ENCODE assay signal across 29 cellular contexts in the genomic region with DNA sequence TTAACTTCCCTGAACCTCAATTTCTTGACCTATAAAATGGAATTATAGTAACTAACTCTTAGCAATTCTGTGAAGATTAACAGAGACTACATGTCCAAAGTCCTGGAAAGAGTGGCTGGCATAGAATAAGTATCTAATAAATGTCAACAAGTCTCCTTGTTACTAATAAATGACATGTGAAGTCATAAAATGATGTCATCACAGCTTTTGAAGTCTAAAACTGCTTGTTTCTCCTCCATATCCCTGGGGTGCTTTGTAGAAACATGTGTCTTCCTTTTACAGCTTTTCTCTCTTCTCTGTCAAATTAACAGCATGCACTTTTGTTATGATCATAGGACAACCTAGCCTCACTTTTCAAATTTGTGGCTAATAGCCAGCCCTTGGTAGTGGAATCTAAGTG.
"Had no signal": no experiment of that assay in that cellular context is flagged by ENCODE, and none has a peak within 500 bp of the region (broad histone marks: within the 10 kb centered on the region; RNA-seq: fewer than 3 reads in every experiment).

No MANE protein-coding gene starts in this region.

- H3K27ac Mint-ChIP-seq: activated B cell treated with CpG ODN at 0.5 μM for 24 hours; activated CD4-positive, alpha-beta memory T cell treated with anti-CD3 and anti-CD28 coated beads for 36 hours; activated naive CD4-positive, alpha-beta T cell treated with anti-CD3 and anti-CD28 coated beads, Interleukin-2, amount 10 ng/mL, durations not matched to agents 7 days and 5 days; activated naive CD8-positive, alpha-beta T cell; activated naive CD8-positive, alpha-beta T cell treated with anti-CD3 and anti-CD28 coated beads, Interleukin-2, amount 50 U/mL, for 24 hours; brain had no signal

- H3K9me3 Mint-ChIP-seq: activated B cell treated with CpG ODN at 0.5 μM for 24 hours; activated CD4-positive, alpha-beta memory T cell treated with anti-CD3 and anti-CD28 coated beads for 36 hours; activated naive CD4-positive, alpha-beta T cell treated with anti-CD3 and anti-CD28 coated beads, Interleukin-2, amount 10 ng/mL, durations not matched to agents 7 days and 5 days; activated naive CD8-positive, alpha-beta T cell treated with anti-CD3 and anti-CD28 coated beads, Interleukin-2, amount 50 U/mL, for 24 hours; activated T-cell treated with anti-CD3 and anti-CD28 coated beads, Interleukin-2, amount 50 U/mL, for 4 hours; brain had no signal

- H3K4me3 ChIP-seq: PC-9 had no signal

- H3K27ac ChIP-seq: PC-9, RWPE1, VCaP had no signal

- DNase-seq: activated B cell treated with CpG ODN at 0.5 μM for 24 hours; activated CD4-positive, alpha-beta memory T cell treated with anti-CD3 and anti-CD28 coated beads for 36 hours; activated CD4-positive, alpha-beta T cell treated with anti-CD3 and anti-CD28 coated beads for 4 hours; activated CD4-positive, alpha-beta T cell treated with anti-CD3 and anti-CD28 coated beads, Interleukin-2, amount 50 U/mL, for 1 hour; activated CD4-positive, CD25-positive, alpha-beta regulatory T cell treated with anti-CD3 and anti-CD28 coated beads, Interleukin-2, amount 50 U/mL, for 72 hours; activated CD8-positive, alpha-beta memory T cell treated with anti-CD3 and anti-CD28 coated beads, Interleukin-2, amount 50 U/mL, for 4 hours; activated effector memory CD4-positive, alpha-beta T cell treated with Interleukin-2 at 50 U/mL for 16 hours; activated naive CD4-positive, alpha-beta T cell treated with anti-CD3 and anti-CD28 coated beads, Interleukin-2, amount 10 ng/mL, durations not matched to agents 7 days and 5 days; activated naive CD8-positive, alpha-beta T cell treated with anti-CD3 and anti-CD28 coated beads, Interleukin-2, amount 50 U/mL, for 24 hours; activated T-cell treated with anti-CD3 and anti-CD28 coated beads for 4 hours; activated T-cell treated with anti-CD3 and anti-CD28 coated beads, Interleukin-2, amount 50 U/mL, for 4 hours; anterior cingulate cortex; caudate nucleus; NCI-H1105; NCI-H1436 treated with DMSO at 0.1 percent for 48 hours; NCI-H187; NCI-H2171 treated with DMSO at 0.1 percent for 48 hours; NCI-H524 treated with DMSO at 0.1 percent for 48 hours; PC-9; SIG-M5; SW 1271; T-helper 1 cell; T-helper 2 cell; T-helper 9 cell had no signal

- ATAC-seq: activated naive CD8-positive, alpha-beta T cell treated with anti-CD3 and anti-CD28 coated beads, Interleukin-2, amount 50 U/mL, for 24 hours; activated T-cell treated with anti-CD3 and anti-CD28 coated beads, Interleukin-2, amount 50 U/mL, for 4 hours; Right ventricle myocardium inferior had no signal

- H2AFZ ChIP-seq: PC-9 had no signal

- H3K4me1 Mint-ChIP-seq: activated B cell treated with CpG ODN at 0.5 μM for 24 hours; activated naive CD4-positive, alpha-beta T cell treated with anti-CD3 and anti-CD28 coated beads, Interleukin-2, amount 10 ng/mL, durations not matched to agents 7 days and 5 days; activated naive CD8-positive, alpha-beta T cell treated with anti-CD3 and anti-CD28 coated beads, Interleukin-2, amount 50 U/mL, for 24 hours; brain had no signal

- H3K27me3 Mint-ChIP-seq: activated B cell treated with CpG ODN at 0.5 μM for 24 hours; activated naive CD8-positive, alpha-beta T cell treated with anti-CD3 and anti-CD28 coated beads, Interleukin-2, amount 50 U/mL, for 24 hours; brain had no signal

- H3K4me3 Mint-ChIP-seq: activated B cell treated with CpG ODN at 0.5 μM for 24 hours; activated CD4-positive, alpha-beta memory T cell treated with anti-CD3 and anti-CD28 coated beads for 36 hours; activated naive CD4-positive, alpha-beta T cell treated with anti-CD3 and anti-CD28 coated beads, Interleukin-2, amount 10 ng/mL, durations not matched to agents 7 days and 5 days; activated naive CD8-positive, alpha-beta T cell; activated naive CD8-positive, alpha-beta T cell treated with anti-CD3 and anti-CD28 coated beads, Interleukin-2, amount 50 U/mL, for 24 hours; activated T-cell treated with anti-CD3 and anti-CD28 coated beads, Interleukin-2, amount 50 U/mL, for 4 hours; brain had no signal

- H3K4me2 ChIP-seq: PC-9 had no signal

- H3K36me3 Mint-ChIP-seq: activated CD4-positive, alpha-beta memory T cell treated with anti-CD3 and anti-CD28 coated beads for 36 hours; activated naive CD4-positive, alpha-beta T cell treated with anti-CD3 and anti-CD28 coated beads, Interleukin-2, amount 10 ng/mL, durations not matched to agents 7 days and 5 days; activated naive CD8-positive, alpha-beta T cell; brain had no signal
